Comparison of ENCODE assay signal across 28 cellular contexts in the genomic region with DNA sequence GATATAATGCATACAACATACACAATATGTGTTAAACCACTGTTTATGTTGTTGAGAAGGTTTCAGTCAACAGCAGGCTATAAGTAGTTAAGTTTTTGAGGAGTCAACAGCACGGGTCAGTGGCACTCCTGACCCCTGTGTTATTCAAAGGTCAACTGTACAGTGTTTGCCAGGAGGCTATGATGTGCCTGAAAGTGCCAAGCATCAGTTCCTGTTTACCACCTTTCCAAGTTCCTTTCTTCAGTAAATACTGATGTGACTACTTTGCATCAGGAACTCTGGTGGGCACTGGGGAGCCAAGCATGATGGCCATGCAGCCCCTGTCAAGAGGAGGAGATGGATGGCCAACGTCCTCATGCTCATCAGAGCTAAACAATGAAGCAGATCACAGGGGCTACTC.
"Had no signal": no experiment of that assay in that cellular context is flagged by ENCODE, and none has a peak within 500 bp of the region (broad histone marks: within the 10 kb centered on the region; RNA-seq: fewer than 3 reads in every experiment).

No MANE protein-coding gene starts in this region.

- H3K4me1 Mint-ChIP-seq: natural killer cell; nephron; stimulated activated memory B cell treated with anti-CD40 and anti-IgM and Interleukin-4, amounts not matched to agents 10 μg/mL and 1 μg/mL and 100 μg/mL, for 72 hours had no signal

- ATAC-seq: naive thymus-derived CD4-positive, alpha-beta T cell; natural killer cell; psoas muscle; right cardiac atrium; stimulated activated memory B cell treated with anti-CD40 and anti-IgM and Interleukin-4, amounts not matched to agents 10 μg/mL and 1 μg/mL and 100 μg/mL, for 72 hours had no signal

- H3K27ac Mint-ChIP-seq: naive thymus-derived CD4-positive, alpha-beta T cell; natural killer cell; nephron; neural progenitor cell; progenitor cell of endocrine pancreas; stimulated activated memory B cell treated with anti-CD40 and anti-IgM and Interleukin-4, amounts not matched to agents 10 μg/mL and 1 μg/mL and 100 μg/mL, for 72 hours; stimulated activated naive CD8-positive, alpha-beta T cell treated with anti-CD3 and anti-CD28 coated beads, Interleukin-15, Interleukin-2, amounts not matched to agents 100 ng/mL and 50 ng/mL, for 24 hours had no signal

- H3K9me3 ChIP-seq: ovary, psoas muscle, thyroid gland had no signal

- DNase-seq: naive thymus-derived CD4-positive, alpha-beta T cell; natural killer cell; occipital lobe; ovary; posterior cingulate gyrus; psoas muscle; right cardiac atrium; spleen; stimulated activated CD4-positive, alpha-beta T cell treated with anti-CD3 and anti-CD28 coated beads, Interleukin-12 subunit alpha, Interleukin-12 subunit beta, amount 100 ng/mL, for 4 hours; stimulated activated CD4-positive, alpha-beta T cell treated with anti-CD3 and anti-CD28 coated beads, Interleukin-1b, Interleukin-23, amount 100 ng/mL, for 48 hours; stimulated activated CD4-positive, alpha-beta T cell treated with anti-CD3 and anti-CD28 coated beads, Interleukin-4, amount 100 ng/mL, for 1 hour; stimulated activated CD4-positive, alpha-beta T cell treated with anti-CD3 and anti-CD28 coated beads, Interleukin-4, amount 100 ng/mL, for 4 hours; stimulated activated CD8-positive, alpha-beta memory T cell treated with anti-CD3 and anti-CD28 coated beads, Interleukin-4, amount 100 ng/mL, for 48 hours; stimulated activated naive CD4-positive, alpha-beta T cell treated with Interleukin-2 at 50 U/mL for 16 hours; stomach; thyroid gland; trophoblast cell; upper lobe of left lung had no signal

- H3K4me1 ChIP-seq: neural progenitor cell, parathyroid adenoma, psoas muscle, spleen, tibial nerve, upper lobe of left lung had no signal

- H3K36me3 ChIP-seq: neural progenitor cell, ovary, spleen, stomach, thoracic aorta, thyroid gland, tibial nerve, upper lobe of left lung had no signal

- H3K36me3 Mint-ChIP-seq: natural killer cell; neural progenitor cell; stimulated activated memory B cell treated with anti-CD40 and anti-IgM and Interleukin-4, amounts not matched to agents 10 μg/mL and 1 μg/mL and 100 μg/mL, for 72 hours had no signal

- H3K4me3 Mint-ChIP-seq: naive thymus-derived CD4-positive, alpha-beta T cell; natural killer cell; nephron; neural progenitor cell; stimulated activated memory B cell treated with anti-CD40 and anti-IgM and Interleukin-4, amounts not matched to agents 10 μg/mL and 1 μg/mL and 100 μg/mL, for 72 hours; stimulated activated naive CD8-positive, alpha-beta T cell treated with anti-CD3 and anti-CD28 coated beads, Interleukin-15, Interleukin-2, amounts not matched to agents 100 ng/mL and 50 ng/mL, for 24 hours had no signal

- H3K27ac ChIP-seq: neural progenitor cell, ovary, parathyroid adenoma, psoas muscle, skin epidermis, spleen, stomach, thoracic aorta, thyroid gland, tibial nerve, upper lobe of left lung had no signal

- H3K27me3 ChIP-seq: neural progenitor cell, ovary, stomach, thyroid gland, upper lobe of left lung had no signal

- H3K9ac ChIP-seq: neural progenitor cell, parathyroid adenoma had no signal

- H3K4me3 ChIP-seq: neural progenitor cell, ovary, psoas muscle, skin epidermis, smooth muscle cell, spleen, stomach, thoracic aorta, thyroid gland, tibial nerve, upper lobe of left lung had no signal
